ENCODE assay signal across 32 cellular contexts in genomic region chr2:49444005-49444404, GRCh38.
"Had no signal": no experiment of that assay in that cellular context is flagged by ENCODE, and none has a peak within 500 bp of the region (broad histone marks: within the 10 kb centered on the region; RNA-seq: fewer than 3 reads in every experiment).

No MANE protein-coding gene starts in this region.

- H3K4me3 ChIP-seq: adrenal gland, ascending aorta, cardiac muscle cell had no signal

- ATAC-seq: activated CD8-positive, alpha-beta T cell treated with anti-CD3 and anti-CD28 coated beads for 36 hours; activated naive CD4-positive, alpha-beta T cell treated with anti-CD3 and anti-CD28 coated beads, Interleukin-2, amount 50 U/mL, for 72 hours; activated T-cell treated with anti-CD3 and anti-CD28 coated beads, Interleukin-2, amount 50 U/mL, for 4 hours; activated T-cell treated with anti-CD3 and anti-CD28 coated beads, Interleukin-2, amount 50 U/mL, for 72 hours; activated T-helper 17 cell treated with anti-CD3 and anti-CD28 coated beads, Interleukin-2, amount 50 U/mL, for 72 hours had no signal

- H3K36me3 ChIP-seq: adrenal gland, ascending aorta, cardiac muscle cell had no signal

- H3K27ac ChIP-seq: adrenal gland, ascending aorta, cardiac muscle cell, VCaP had no signal

- H3K9me3 ChIP-seq: adrenal gland, ascending aorta had no signal

- DNase-seq: activated B cell treated with CpG ODN at 0.5 μM for 24 hours; activated CD4-positive, alpha-beta memory T cell treated with anti-CD3 and anti-CD28 coated beads for 36 hours; activated CD4-positive, alpha-beta T cell treated with anti-CD3 and anti-CD28 coated beads for 4 hours; activated CD4-positive, alpha-beta T cell treated with anti-CD3 and anti-CD28 coated beads, Interleukin-2, amount 10 ng/mL, durations not matched to agents 24 days and 14 days; activated CD4-positive, alpha-beta T cell treated with anti-CD3 and anti-CD28 coated beads, Interleukin-2, amount 50 U/mL, for 1 hour; activated CD4-positive, alpha-beta T cell treated with anti-CD3 and anti-CD28 coated beads, Interleukin-2, amount 50 U/mL, for 4 hours; activated CD4-positive, CD25-positive, alpha-beta regulatory T cell treated with anti-CD3 and anti-CD28 coated beads, Interleukin-2, amount 50 U/mL, for 72 hours; activated CD8-positive, alpha-beta memory T cell treated with anti-CD3 and anti-CD28 coated beads, Interleukin-2, amount 50 U/mL, for 4 hours; activated CD8-positive, alpha-beta T cell treated with anti-CD3 and anti-CD28 coated beads for 36 hours; activated effector memory CD4-positive, alpha-beta T cell treated with anti-CD3 and anti-CD28 coated beads, Interleukin-2, amount 50 U/mL, for 16 hours; activated gamma-delta T cell treated with Interleukin-2 at 50 U/mL for 16 hours; activated naive CD4-positive, alpha-beta T cell; activated naive CD4-positive, alpha-beta T cell treated with anti-CD3 and anti-CD28 coated beads for 36 hours; activated naive CD4-positive, alpha-beta T cell treated with anti-CD3 and anti-CD28 coated beads, Interleukin-2, amount 50 U/mL, for 16 hours; activated naive CD8-positive, alpha-beta T cell treated with anti-CD3 and anti-CD28 coated beads for 36 hours; activated T-cell treated with anti-CD3 and anti-CD28 coated beads for 4 hours; activated T-cell treated with anti-CD3 and anti-CD28 coated beads, Interleukin-2, amount 50 U/mL, for 1 hour; activated T-cell treated with anti-CD3 and anti-CD28 coated beads, Interleukin-2, amount 50 U/mL, for 4 hours; activated T-cell treated with anti-CD3 and anti-CD28 coated beads, Interleukin-2, amount 50 U/mL, for 72 hours; adrenal gland; amniotic stem cell; caudate nucleus; cerebellar nuclear complex; T-helper 2 cell; T-helper 9 cell had no signal

- H3K27me3 ChIP-seq: adrenal gland, ascending aorta, cardiac muscle cell had no signal

- H3K4me1 ChIP-seq: adrenal gland, ascending aorta had no signal

- FAIRE-seq: bronchial epithelial cell, TTC549 had no signal
